1 cellular context compared by ENCODE assay signal in the genomic region with DNA sequence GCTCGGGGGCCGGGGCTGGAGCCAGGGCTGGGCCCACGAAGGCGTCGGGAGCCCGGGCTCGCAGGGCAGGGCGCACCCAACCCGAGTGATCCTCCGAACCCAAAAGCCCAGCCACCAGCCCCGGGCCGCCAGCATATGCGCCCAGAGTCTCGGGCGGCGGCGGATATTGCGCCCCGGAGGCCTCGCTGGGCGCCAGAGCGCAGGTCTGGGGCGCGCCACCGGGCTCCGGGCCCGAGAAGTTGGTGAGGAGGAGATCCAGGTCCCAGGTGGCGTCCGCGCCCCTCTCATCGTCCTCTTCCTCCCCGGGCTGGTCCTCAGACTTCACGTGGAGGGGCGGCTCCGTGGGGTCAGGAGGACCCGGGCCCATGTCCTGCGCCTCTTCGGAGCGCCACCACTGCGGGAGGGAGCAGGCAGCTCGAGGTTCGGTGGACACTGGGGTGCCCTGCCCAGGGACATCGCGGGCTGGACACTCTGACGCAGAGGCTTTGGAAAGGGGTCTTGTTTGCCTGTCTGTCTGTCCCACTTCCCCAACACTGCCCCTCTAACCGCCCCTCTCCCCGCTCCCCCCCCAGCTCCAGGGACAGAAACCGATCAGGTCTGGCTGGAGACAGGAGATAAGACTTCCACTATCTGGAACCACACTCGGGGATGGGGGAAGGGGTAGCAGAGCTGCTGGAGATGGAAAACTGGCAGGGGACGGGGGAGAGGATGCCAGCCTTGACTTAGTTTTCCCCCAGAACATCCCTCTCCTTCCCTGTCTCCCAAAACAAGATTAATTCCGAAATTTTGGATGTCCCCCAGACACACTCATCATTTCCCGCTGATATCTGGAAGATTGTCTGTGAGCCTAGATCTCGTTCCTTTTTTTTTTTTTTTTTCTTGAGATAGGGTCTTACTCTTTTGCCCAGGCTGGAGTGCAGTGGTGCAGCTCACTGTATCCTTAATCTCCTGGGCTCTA.
TF ChIP-seq lines count a peak whose summit lies in the region.

No MANE protein-coding gene starts in this region.

TF ChIP-seq in WTC11, 78 proteins besides CTCF, POLR2A, EP300 and RAD21 (continued from another document):
- TF ChIP-seq, protein P1, sequence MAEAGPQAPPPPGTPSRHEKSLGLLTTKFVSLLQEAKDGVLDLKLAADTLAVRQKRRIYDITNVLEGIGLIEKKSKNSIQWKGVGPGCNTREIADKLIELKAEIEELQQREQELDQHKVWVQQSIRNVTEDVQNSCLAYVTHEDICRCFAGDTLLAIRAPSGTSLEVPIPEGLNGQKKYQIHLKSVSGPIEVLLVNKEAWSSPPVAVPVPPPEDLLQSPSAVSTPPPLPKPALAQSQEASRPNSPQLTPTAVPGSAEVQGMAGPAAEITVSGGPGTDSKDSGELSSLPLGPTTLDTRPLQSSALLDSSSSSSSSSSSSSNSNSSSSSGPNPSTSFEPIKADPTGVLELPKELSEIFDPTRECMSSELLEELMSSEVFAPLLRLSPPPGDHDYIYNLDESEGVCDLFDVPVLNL (CRISPR knock-in tag; IDR thresholded peaks at IDR 0.05; ENCODE audit: borderline replicate concordance, low read depth), result 0 out of 2 replicates have a peak, but pooled peaks have one; percentile 23
